In genomic region chr1:8134546-8135235, GRCh38 we compare ENCODE assay signal across 11 cellular contexts.
A peak's percentile ranks its signal among the peaks of the same experiment; 100 is the strongest.
DNase-seq lines count a peak whose midpoint lies in the region; ATAC-seq and TF ChIP-seq lines count a peak whose summit lies in the region.
"Had no signal": no experiment of that assay in that cellular context is flagged by ENCODE, and none has a peak within 500 bp of the region (broad histone marks: within the 10 kb centered on the region; RNA-seq: fewer than 3 reads in every experiment).

No MANE protein-coding gene starts in this region.

- no peaks in the 10 kb centered on the region for H3K9me3 ChIP-seq in esophagus muscularis mucosa
- H3K9me3 ChIP-seq in osteoblast (ENCODE audit: low read depth, low read length) = no peaks in the 10 kb centered on the region

- peak overlapping the region; percentile 57 for H2AFZ ChIP-seq in osteoblast (ENCODE audit: low read length)

- no peaks in the 10 kb centered on the region for H3K79me2 ChIP-seq in osteoblast (ENCODE audit: insufficient read depth, low read length)

- H3K27me3 ChIP-seq in esophagus muscularis mucosa (no peaks in the 10 kb centered on the region), osteoblast (ENCODE audit: insufficient read depth, low read length) (no peaks in the 10 kb centered on the region)

- TF ChIP-seq CTCF in esophagus muscularis mucosa (IDR thresholded peaks at IDR 0.05) (no peak), osteoblast (IDR thresholded peaks at IDR 0.05; ENCODE audit: extremely low read depth, low read depth, low read length) (no peak)

- H3K4me2 ChIP-seq in osteoblast (ENCODE audit: insufficient read depth, low read length) = peak overlapping the region; percentile 88

- no peak for DNase-seq in stimulated activated naive CD8-positive, alpha-beta T cell treated with anti-CD3 and anti-CD28 coated beads, Interleukin-15, Interleukin-2, amounts not matched to agents 100 U/mL and 50 U/mL, for 24 hours
- DNase-seq in esophagus muscularis mucosa (ENCODE audit: extremely low spot score) (no peak), osteoblast (ENCODE audit: insufficient read length, low spot score, missing footprints) (peak; percentile 55), SW480 (ENCODE audit: low spot score) (no peak), GM19238 (ENCODE audit: insufficient read length, low spot score) (no peak), HuH-7 (ENCODE audit: low spot score) (no peak)
- DNase-seq in activated CD4-positive, alpha-beta memory T cell treated with anti-CD3 and anti-CD28 coated beads for 36 hours = no peak
- DNase-seq: activated CD4-positive, alpha-beta T cell treated with anti-CD3 and anti-CD28 coated beads for 36 hours; activated naive CD4-positive, alpha-beta T cell treated with Interleukin-2 at 50 U/mL for 16 hours; effector CD8-positive, alpha-beta T cell had no signal

- H3K36me3 ChIP-seq in esophagus muscularis mucosa = no peaks in the 10 kb centered on the region
- H3K36me3 ChIP-seq in osteoblast (ENCODE audit: insufficient read depth, low read length) = no peaks in the 10 kb centered on the region

- CTCF ChIA-PET in activated CD4-positive, alpha-beta memory T cell treated with anti-CD3 and anti-CD28 coated beads for 36 hours (lab: Charles Lee) = no interaction called here

- no peak overlapping the region for H3K4me3 Mint-ChIP-seq in stimulated activated naive CD8-positive, alpha-beta T cell treated with anti-CD3 and anti-CD28 coated beads, Interleukin-15, Interleukin-2, amounts not matched to agents 100 ng/mL and 50 ng/mL, for 24 hours
- H3K4me3 Mint-ChIP-seq in activated CD4-positive, alpha-beta memory T cell treated with anti-CD3 and anti-CD28 coated beads for 36 hours = no peak overlapping the region
- H3K4me3 Mint-ChIP-seq: activated CD4-positive, alpha-beta T cell treated with anti-CD3 and anti-CD28 coated beads for 36 hours had no signal

- 83% methylated on average over 14 of the region's 14 CpGs for WGBS in esophagus muscularis mucosa

- no peaks in the 10 kb centered on the region for H4K20me1 ChIP-seq in osteoblast (ENCODE audit: insufficient read depth, low read length)

- no peak for TF ChIP-seq POLR2A in esophagus muscularis mucosa (IDR thresholded peaks at IDR 0.05; ENCODE audit: low read depth)

- peaks cover 15% of the 10 kb centered on the region for H3K4me1 Mint-ChIP-seq in stimulated activated naive CD8-positive, alpha-beta T cell treated with anti-CD3 and anti-CD28 coated beads, Interleukin-15, Interleukin-2, amounts not matched to agents 100 ng/mL and 50 ng/mL, for 24 hours (ENCODE audit: low read depth)
- H3K4me1 Mint-ChIP-seq in activated CD4-positive, alpha-beta memory T cell treated with anti-CD3 and anti-CD28 coated beads for 36 hours (ENCODE audit: low read depth) = no peaks in the 10 kb centered on the region

- POLR2A ChIA-PET in activated CD4-positive, alpha-beta memory T cell treated with anti-CD3 and anti-CD28 coated beads for 36 hours (lab: Charles Lee) = no interaction called here

- no peak for ATAC-seq in stimulated activated naive CD8-positive, alpha-beta T cell treated with anti-CD3 and anti-CD28 coated beads, Interleukin-15, Interleukin-2, amounts not matched to agents 100 U/mL and 50 U/mL, for 24 hours
- ATAC-seq: activated CD4-positive, alpha-beta T cell treated with anti-CD3 and anti-CD28 coated beads for 36 hours had no signal

- H3K4me3 ChIP-seq in esophagus muscularis mucosa = peak overlapping the region in 2 of 4 donors; percentile 8 to 27
- H3K4me3 ChIP-seq in osteoblast (ENCODE audit: insufficient read depth, low read length) = peak overlapping the region; percentile 63

- no peak for TF ChIP-seq EP300 in esophagus muscularis mucosa (IDR thresholded peaks at IDR 0.05)

- H3K36me3 Mint-ChIP-seq in stimulated activated naive CD8-positive, alpha-beta T cell treated with anti-CD3 and anti-CD28 coated beads, Interleukin-15, Interleukin-2, amounts not matched to agents 100 ng/mL and 50 ng/mL, for 24 hours (ENCODE audit: low read depth) = no peaks in the 10 kb centered on the region
- H3K36me3 Mint-ChIP-seq in activated CD4-positive, alpha-beta memory T cell treated with anti-CD3 and anti-CD28 coated beads for 36 hours = no peaks in the 10 kb centered on the region

- H3K27ac Mint-ChIP-seq in stimulated activated naive CD8-positive, alpha-beta T cell treated with anti-CD3 and anti-CD28 coated beads, Interleukin-15, Interleukin-2, amounts not matched to agents 100 ng/mL and 50 ng/mL, for 24 hours = peak overlapping the region; percentile 14
- H3K27ac Mint-ChIP-seq in activated CD4-positive, alpha-beta memory T cell treated with anti-CD3 and anti-CD28 coated beads for 36 hours = no peak overlapping the region
- H3K27ac Mint-ChIP-seq: activated CD4-positive, alpha-beta T cell treated with anti-CD3 and anti-CD28 coated beads for 36 hours had no signal

- H3K27ac ChIP-seq in esophagus muscularis mucosa (replicated peaks in 1 of 4) = peak overlapping the region; percentile 92 to 96 (median 95)
- peak overlapping the region; percentile 90 for H3K27ac ChIP-seq in osteoblast (ENCODE audit: low read depth, low read length)

- intact Hi-C loops in esophagus muscularis mucosa (cut with DNase I) = no loop called here
- intact Hi-C loops in activated CD4-positive, alpha-beta memory T cell treated with anti-CD3 and anti-CD28 coated beads for 36 hours (cut with micrococcal nuclease) = no loop called here

- peaks cover 32% of the 10 kb centered on the region for H3K27me3 Mint-ChIP-seq in stimulated activated naive CD8-positive, alpha-beta T cell treated with anti-CD3 and anti-CD28 coated beads, Interleukin-15, Interleukin-2, amounts not matched to agents 100 ng/mL and 50 ng/mL, for 24 hours
- H3K27me3 Mint-ChIP-seq in activated CD4-positive, alpha-beta memory T cell treated with anti-CD3 and anti-CD28 coated beads for 36 hours = peaks cover 10% of the 10 kb centered on the region

- peaks cover 42 to 77% (median 68%) of the 10 kb centered on the region in 4 donors for H3K4me1 ChIP-seq in esophagus muscularis mucosa
- peaks cover 43% of the 10 kb centered on the region for H3K4me1 ChIP-seq in osteoblast (ENCODE audit: insufficient read depth, low read length)

- H3K9me3 Mint-ChIP-seq in stimulated activated naive CD8-positive, alpha-beta T cell treated with anti-CD3 and anti-CD28 coated beads, Interleukin-15, Interleukin-2, amounts not matched to agents 100 ng/mL and 50 ng/mL, for 24 hours = no peaks in the 10 kb centered on the region
- no peaks in the 10 kb centered on the region for H3K9me3 Mint-ChIP-seq in activated CD4-positive, alpha-beta memory T cell treated with anti-CD3 and anti-CD28 coated beads for 36 hours
